In genomic region chr7:44489955-44490350, GRCh38 we compare ENCODE assay signal across 8 cellular contexts. TPM values are rescaled to one million over a fixed set of nuclear protein-coding genes. Genes with fewer than 3 reads are reported as not detected.
DNase-seq lines count a peak whose midpoint lies in the region; ATAC-seq, FAIRE-seq and TF ChIP-seq lines count a peak whose summit lies in the region.

No MANE protein-coding gene starts in this region.

- dilution Hi-C loops in keratinocyte (cut with MboI; ENCODE audit: extremely low pct_ligation_motif_present, low sequenced_read_pairs) = no loop called here

- in situ Hi-C loops in GM12878 (cut with MboI) = no loop called here

- no peaks in the 10 kb centered on the region for H3K9me3 ChIP-seq in PC-3 (ENCODE audit: low read length)
- H3K9me3 ChIP-seq in GM12878 (replicated peaks; ENCODE audit: control insufficient read depth, insufficient read depth, low read length) = no peaks in the 10 kb centered on the region; the same call in 2 of the 3 replicates
- no peaks in the 10 kb centered on the region for H3K9me3 ChIP-seq in keratinocyte (ENCODE audit: control insufficient read depth, low read depth, low read length)

- BruUV-seq in PC-3 (replicated peaks; lab: Mats Ljungman, UMichigan) = no TSS peak
- BruUV-seq in GM12878 (replicated peaks; lab: Mats Ljungman, UMichigan) = TSS peak; percentile 75

- peaks cover 12% of the 10 kb centered on the region for H3K4me1 ChIP-seq in PC-3 (ENCODE audit: insufficient read depth, low read length)
- H3K4me1 ChIP-seq in GM12878 (ENCODE audit: control insufficient read depth, insufficient read depth, low read length) = no peaks in the 10 kb centered on the region
- peaks cover 19% of the 10 kb centered on the region for H3K4me1 ChIP-seq in keratinocyte (ENCODE audit: control insufficient read depth, extremely low read depth, insufficient read depth, low read length)

- peak overlapping the region; percentile 95 for H3K4me2 ChIP-seq in PC-3 (ENCODE audit: low read length)
- H3K4me2 ChIP-seq in GM12878 (ENCODE audit: control insufficient read depth, insufficient read depth) = peak overlapping the region; percentile 94
- H3K4me2 ChIP-seq in keratinocyte (ENCODE audit: control insufficient read depth, extremely low read depth, insufficient read depth, low read depth, low read length) = peak overlapping the region; percentile 90

- no peak for TF ChIP-seq CTCF in PC-3 (conservative IDR thresholded peaks at IDR 0.05; ENCODE audit: low read depth, low read length)
- no peak for TF ChIP-seq CTCF in GM12878 (IDR thresholded peaks at IDR 0.05 in 2 of 3, conservative IDR thresholded peaks at IDR 0.05 in 1 of 3; ENCODE audit: control insufficient read depth in 2 of 3, extremely low read depth in 1 of 3, insufficient read depth in 1 of 3, low read depth in 3 of 3, low read length in 3 of 3)
- TF ChIP-seq CTCF in keratinocyte (optimal IDR thresholded peaks at IDR 0.05 in 1 of 3, IDR thresholded peaks at IDR 0.05 in 1 of 3, conservative IDR thresholded peaks at IDR 0.05 in 1 of 3; ENCODE audit: extremely low read depth in 1 of 3, insufficient read depth in 2 of 3, low read length in 3 of 3) = no peak

- no peaks in the 10 kb centered on the region for H3K9me1 ChIP-seq in keratinocyte (ENCODE audit: control insufficient read depth, extremely low read depth, insufficient read depth, low read length)

- RAD21 ChIA-PET in GM12878 (lab: Charles Lee; ENCODE audit: unreplicated experiment) = interaction anchor here (1.0 to 1.8 kb wide), 4 partner anchors 75 to 430 kb away, joined by 3 to 4 read pairs (median 4); no protein-coding TSS in a partner anchor

- H3F3A ChIP-seq in PC-3 (ENCODE audit: low read length, unreplicated experiment) = no peaks in the 10 kb centered on the region

- H3K9ac ChIP-seq in PC-3 (ENCODE audit: low read length) (peak overlapping the region; percentile 96), GM12878 (ENCODE audit: control insufficient read depth, insufficient read depth, low read length) (peak overlapping the region; percentile 82), keratinocyte (ENCODE audit: control insufficient read depth, extremely low read depth, insufficient read depth, low read length) (peak overlapping the region; percentile 96)

- TF ChIP-seq POLR2A in GM12878 (IDR thresholded peaks at IDR 0.05; ENCODE audit: low read depth, low read length) = no peak

- H2AFZ ChIP-seq in PC-3 (ENCODE audit: low read length) (peak overlapping the region; percentile 98), GM12878 (ENCODE audit: control insufficient read depth, low read depth, low read length) (peak overlapping the region; percentile 83), keratinocyte (ENCODE audit: control insufficient read depth, low read length) (peak overlapping the region; percentile 94)

- H3K27me3 ChIP-seq in PC-3 (ENCODE audit: low read length) (no peaks in the 10 kb centered on the region), GM12878 (replicated peaks in 1 of 2; ENCODE audit: control insufficient read depth in 2 of 2, insufficient read depth in 2 of 2, low read length in 1 of 2) (no peaks in the 10 kb centered on the region), keratinocyte (ENCODE audit: control insufficient read depth, extremely low read depth, insufficient read depth, low read length) (no peaks in the 10 kb centered on the region)

- SMC1A ChIA-PET in GM12878 (lab: Charles Lee; ENCODE audit: uncharacterized antibody, unreplicated experiment) = interaction anchor here (0.6 to 1.6 kb wide), 5 partner anchors 10 to 655 kb away, joined by 3 to 4 read pairs (median 4); no protein-coding TSS in a partner anchor

- H4K20me1 ChIP-seq in PC-3 (ENCODE audit: low read length) = peaks cover 10% of the 10 kb centered on the region; the same call in 1 of the 2 replicates
- no peaks in the 10 kb centered on the region for H4K20me1 ChIP-seq in GM12878 (ENCODE audit: control insufficient read depth, insufficient read depth)
- H4K20me1 ChIP-seq in keratinocyte (ENCODE audit: control insufficient read depth, extremely low read depth, insufficient read depth, low read length) = no peaks in the 10 kb centered on the region

- no peak for TF ChIP-seq EP300 in GM12878 (IDR thresholded peaks at IDR 0.05; ENCODE audit: borderline replicate concordance in 1 of 2, control insufficient read depth in 1 of 2, low read depth in 2 of 2, low read length in 2 of 2)

- peaks cover 54% of the 10 kb centered on the region for H3K79me2 ChIP-seq in PC-3 (ENCODE audit: low read length)
- H3K79me2 ChIP-seq in GM12878 (ENCODE audit: control insufficient read depth, insufficient read depth, low read length) = peaks cover 39% of the 10 kb centered on the region
- peaks cover 52% of the 10 kb centered on the region for H3K79me2 ChIP-seq in keratinocyte (ENCODE audit: control insufficient read depth, insufficient read depth, low read length)

- ATAC-seq in HG02943 (IDR thresholded peaks at IDR 0.05; ENCODE audit: low read depth, unreplicated experiment) (peak; percentile 15), PC-3 (peak; percentile 59), GM12878 (peak; percentile 59)

- under 1% methylated on average over 19 of the region's 19 CpGs for WGBS in GM12878 (ENCODE audit: insufficient coverage, insufficient replicate concordance, low lambda C conversion rate, missing lambda C conversion rate)

- no peaks in the 10 kb centered on the region for H3K9me2 ChIP-seq in PC-3 (replicated peaks; ENCODE audit: low read length)

- intact Hi-C loops in PC-3 (cut with micrococcal nuclease) = loop anchor here (5.0 kb wide), 1 partner anchor 77 kb away; no protein-coding TSS in a partner anchor
- intact Hi-C loops in GM12878 (cut with micrococcal nuclease; ENCODE audit: unreplicated experiment) = loop anchor here (10.0 kb wide), 1 partner anchor 475 kb away; no protein-coding TSS in a partner anchor

- DNase-seq in stimulated activated CD4-positive, alpha-beta T cell treated with anti-CD3 and anti-CD28 coated beads, Interleukin-1b, Interleukin-23, amount 100 ng/mL, for 48 hours = peak; percentile 37
- DNase-seq in stimulated activated CD4-positive, alpha-beta T cell treated with anti-CD3 and anti-CD28 coated beads, Interleukin-15, amount 100 ng/mL, for 24 hours = no peak
- DNase-seq in PC-3 = peak; percentile 46
- no peak for DNase-seq in GM12878 (ENCODE audit: low read depth, low spot score)
- no peak for DNase-seq in keratinocyte (ENCODE audit: low read depth, low spot score)
- peak; percentile 28 to 90 (median 69) for DNase-seq in stimulated activated naive CD4-positive, alpha-beta T cell (lab: John Stamatoyannopoulos, UW)
- no peak for DNase-seq in globus pallidus (ENCODE audit: low spot score)

- H3K36me3 ChIP-seq in PC-3 (ENCODE audit: low read depth, low read length) (peaks cover 6% of the 10 kb centered on the region), GM12878 (ENCODE audit: control insufficient read depth in 2 of 2, insufficient read depth in 2 of 2, low read length in 1 of 2) (peaks cover 0 to under 1% of the 10 kb centered on the region in 2 experiments; a peak in 2 of 4 replicates), keratinocyte (ENCODE audit: control insufficient read depth in 2 of 2, extremely low read depth in 1 of 2, insufficient read depth in 2 of 2, low read length in 2 of 2) (peaks cover under 1 to 9% of the 10 kb centered on the region in 2 experiments)

- CTCF ChIA-PET in PC-3 (lab: Charles Lee) = interaction anchor here (0.5 to 1.1 kb wide), 2 partner anchors 21 to 75 kb away, joined by 5 to 7 read pairs; no protein-coding TSS in a partner anchor
- CTCF ChIA-PET in GM12878 (lab: Yijun Ruan, JAX) = interaction anchor here (0.8 to 3.4 kb wide), 8 partner anchors 8 to 359 kb away, joined by 3 to 17 read pairs (median 4); partner anchors contain the start of gene TMED4

- POLR2A ChIA-PET in PC-3 (lab: Charles Lee; ENCODE audit: unreplicated experiment) = interaction anchor here (0.6 to 0.8 kb wide), 3 partner anchors 92 to 256 kb away, joined by 3 to 13 read pairs (median 5); no protein-coding TSS in a partner anchor
- POLR2A ChIA-PET in GM12878 (lab: Charles Lee) = interaction anchor here (0.5 to 1.2 kb wide), 5 partner anchors 23 to 358 kb away, joined by 3 to 4 read pairs (median 4); partner anchors contain the start of genes H2AZ2 and TMED4

- no peak for TF ChIP-seq RAD21 in GM12878 (IDR thresholded peaks at IDR 0.05; ENCODE audit: insufficient read depth, low read depth, low read length)

- FAIRE-seq in GM12878 (lab: Jason Lieb, UNC) = no peak
- no peak for FAIRE-seq in keratinocyte (lab: Jason Lieb, UNC)

- H3K4me3 ChIP-seq in PC-3 (ENCODE audit: low read length) (peak overlapping the region; percentile 89), GM12878 (peak overlapping the region; percentile 98), keratinocyte (ENCODE audit: control insufficient read depth in 2 of 3, extremely low read depth in 1 of 3, insufficient read depth in 2 of 3, low read depth in 1 of 3, low read length in 3 of 3) (peak overlapping the region; percentile 74 to 87 (median 85))

- H3K27ac ChIP-seq in PC-3 (ENCODE audit: low read length) (peak overlapping the region; percentile 89), GM12878 (ENCODE audit: control insufficient read depth, insufficient read depth) (peak overlapping the region; percentile 87), keratinocyte (ENCODE audit: control insufficient read depth, insufficient read depth, low read length) (peak overlapping the region; percentile 95)

RNA-seq across cellular contexts. Expression of gene NUDCD3, which starts 0.5 kb away (rescaled TPM):
- total RNA-seq in PC-3 (2014; rRNA removed) (82.3 and 93.6 TPM in 2 replicates), GM12878 (2014; rRNA removed) (41.1 and 53.0 TPM in 2 replicates), GM12878 (2014; rRNA removed; fragmentation: Illumina TruSeq; extraction: Trizol) (29.1 and 35.4 TPM in 2 replicates), GM12878 (2021) (89.8 and 92.3 TPM in 2 replicates)
- total RNA-seq in GM12878 (2013; cell fraction: nucleolus; rRNA removed) = 53.2 and 61.8 TPM in 2 replicates
- 18.3 TPM for polyA plus RNA-seq in GM12878 (2011; ENCODE audit: low read depth)
- polyA plus RNA-seq in GM12878 (2011; rRNA removed) (46.6 and 54.4 TPM in 2 replicates), GM12878 (2014; fragmentation: Illumina TruSeq; extraction: Trizol) (42.9 and 49.8 TPM in 2 replicates), GM12878 (2014; fragmentation: Nextera tagmentation; extraction: Ambion mirVana) (10 to 100 TPM; 25.0 to 30.7 TPM), GM12878 (2014; rRNA removed) (43.1 and 47.0 TPM in 2 replicates), GM12878 (2016; fragmentation: Nextera tagmentation; extraction: Ambion mirVana) (10 to 100 TPM; 75.2 to 77.4 TPM), keratinocyte (57.7 to 84.9 TPM (median 58.7 TPM) in 3 replicates)
- 68.6 and 84.4 TPM in 2 replicates for polyA plus RNA-seq in GM12878 (2011; cell fraction: cytosol; rRNA removed)
- 88.9 and 94.6 TPM in 2 replicates for polyA plus RNA-seq in GM12878 (2011; cell fraction: nucleus; rRNA removed)
- polyA plus RNA-seq in GM12878 (2012) = 33.3 and 42.2 TPM in 2 replicates
- 105 and 108 TPM in 2 replicates for polyA minus RNA-seq in GM12878 (2011; rRNA and poly(A)+ RNA removed)
- polyA minus RNA-seq in GM12878 (2011; cell fraction: cytosol; rRNA and poly(A)+ RNA removed) = 25.3 and 27.0 TPM in 2 replicates
- 26.2 and 44.8 TPM in 2 replicates for polyA minus RNA-seq in GM12878 (2011; cell fraction: nucleus; rRNA and poly(A)+ RNA removed)
- 82.8 TPM for polyA plus RNA-seq in keratinocyte (2011; ENCODE audit: low read depth)
- polyA plus RNA-seq in keratinocyte (2011; cell fraction: cytosol; rRNA removed) = 59.3 and 68.2 TPM in 2 replicates
- 131 and 147 TPM in 2 replicates for polyA plus RNA-seq in keratinocyte (2011; cell fraction: nucleus; rRNA removed)
- polyA plus RNA-seq in keratinocyte (2012; ENCODE audit: low replicate concordance) = 55.7 and 78.2 TPM in 2 replicates
- 72.5 to 154 TPM (median 118 TPM) in 3 replicates for polyA minus RNA-seq in keratinocyte
- polyA minus RNA-seq in keratinocyte (2011; cell fraction: cytosol; rRNA and poly(A)+ RNA removed) = 51.2 TPM
- 43.6 and 89.9 TPM in 2 replicates for polyA minus RNA-seq in keratinocyte (2011; cell fraction: nucleus; rRNA and poly(A)+ RNA removed)

RNA-seq across cellular contexts. Expression of gene NPC1L1, which starts 51.2 kb away (rescaled TPM):
- total RNA-seq in PC-3 (2014; rRNA removed) (0.04 TPM in 1 of 2 replicates, not detected in the other), GM12878 (2014; rRNA removed) (0.11 TPM in 1 of 2 replicates, not detected in the other), GM12878 (2014; rRNA removed; fragmentation: Illumina TruSeq; extraction: Trizol) (not detected in 2 replicates), GM12878 (2021) (0.08 TPM in 1 of 2 replicates, not detected in the other)
- 0.15 TPM in 1 of 2 replicates, not detected in the other for total RNA-seq in GM12878 (2013; cell fraction: nucleolus; rRNA removed)
- not detected for polyA plus RNA-seq in GM12878 (2011; ENCODE audit: low read depth)
- polyA plus RNA-seq in GM12878 (2011; rRNA removed) (0.37 and 0.90 TPM in 2 replicates), GM12878 (2014; fragmentation: Illumina TruSeq; extraction: Trizol) (0.01 TPM in 1 of 2 replicates, not detected in the other), GM12878 (2014; fragmentation: Nextera tagmentation; extraction: Ambion mirVana) (not detected), GM12878 (2014; rRNA removed) (0.03 TPM in 1 of 2 replicates, not detected in the other), GM12878 (2016; fragmentation: Nextera tagmentation; extraction: Ambion mirVana) (not detected), keratinocyte (0.01 to 0.03 TPM in 2 of 3 replicates, not detected in the other)
- polyA plus RNA-seq in GM12878 (2011; cell fraction: cytosol; rRNA removed) = 0.87 and 1.0 TPM in 2 replicates
- 4.4 and 6.9 TPM in 2 replicates for polyA plus RNA-seq in GM12878 (2011; cell fraction: nucleus; rRNA removed)
- polyA plus RNA-seq in GM12878 (2012) = 0.01 and 0.03 TPM in 2 replicates
- polyA minus RNA-seq in GM12878 (2011; rRNA and poly(A)+ RNA removed) = 0.66 and 1.6 TPM in 2 replicates
- 0.40 and 0.62 TPM in 2 replicates for polyA minus RNA-seq in GM12878 (2011; cell fraction: cytosol; rRNA and poly(A)+ RNA removed)
- polyA minus RNA-seq in GM12878 (2011; cell fraction: nucleus; rRNA and poly(A)+ RNA removed) = 1.6 and 2.1 TPM in 2 replicates
- polyA plus RNA-seq in keratinocyte (2011; ENCODE audit: low read depth) = 0.16 TPM
- polyA plus RNA-seq in keratinocyte (2011; cell fraction: cytosol; rRNA removed) = 0.02 TPM in 1 of 2 replicates, not detected in the other
- polyA plus RNA-seq in keratinocyte (2011; cell fraction: nucleus; rRNA removed) = 0.03 TPM in 1 of 2 replicates, not detected in the other
- polyA plus RNA-seq in keratinocyte (2012; ENCODE audit: low replicate concordance) = 0.02 and 0.37 TPM in 2 replicates
- not detected in 3 replicates for polyA minus RNA-seq in keratinocyte
- not detected for polyA minus RNA-seq in keratinocyte (2011; cell fraction: cytosol; rRNA and poly(A)+ RNA removed)
- polyA minus RNA-seq in keratinocyte (2011; cell fraction: nucleus; rRNA and poly(A)+ RNA removed) = not detected in 2 replicates

Comparison
In these comparisons a context has a peak if more than half of its experiments do, and no peak if none do; other contexts are left out.
1. DNase-seq: peak in stimulated activated CD4-positive, alpha-beta T cell treated with anti-CD3 and anti-CD28 coated beads, Interleukin-1b, Interleukin-23, amount 100 ng/mL, for 48 hours (single experiment), PC-3 (single experiment) and stimulated activated naive CD4-positive, alpha-beta T cell (6 of 6); none in stimulated activated CD4-positive, alpha-beta T cell treated with anti-CD3 and anti-CD28 coated beads, Interleukin-15, amount 100 ng/mL, for 24 hours (single experiment), GM12878 (single experiment), keratinocyte (single experiment) and globus pallidus (single experiment).
2. Peak in every context shown above with its lines, with median percentiles within 50 percentile points of each other: ATAC-seq, H2AFZ ChIP-seq, H3K27ac ChIP-seq, H3K4me2 ChIP-seq, H3K4me3 ChIP-seq and H3K9ac ChIP-seq.